8 cellular contexts compared by ENCODE assay signal in genomic region chr12:50283924-50284236, GRCh38.
A peak's percentile ranks its signal among the peaks of the same experiment; 100 is the strongest.
DNase-seq lines count a peak whose midpoint lies in the region; ATAC-seq lines count a peak whose summit lies in the region.

No MANE protein-coding gene starts in this region.

- H3K4me1 ChIP-seq in ES-I3 (ENCODE audit: insufficient read depth, low read length) (no peaks in the 10 kb centered on the region; the same call in 1 of the 2 replicates), adipocyte (ENCODE audit: control insufficient read depth, insufficient read depth, low read length) (peaks cover 16% of the 10 kb centered on the region), iPS-18a (ENCODE audit: control insufficient read depth, low read depth, low read length) (peaks cover 4% of the 10 kb centered on the region)

- ATAC-seq in HG02884 (IDR thresholded peaks at IDR 0.05; ENCODE audit: unreplicated experiment) = peak; percentile 19

- H3K9me3 ChIP-seq in ES-I3 (ENCODE audit: control insufficient read depth, insufficient read depth, low read length) = no peaks in the 10 kb centered on the region
- no peaks in the 10 kb centered on the region for H3K9me3 ChIP-seq in adipocyte (ENCODE audit: control insufficient read depth, low read length)
- H3K9me3 ChIP-seq in iPS-18a (ENCODE audit: control insufficient read depth, low read depth, low read length) = no peaks in the 10 kb centered on the region

- H3K27ac ChIP-seq in iPS-18a (ENCODE audit: low read length) = no peak overlapping the region

- peak overlapping the region; percentile 95 for H3K4me3 ChIP-seq in adipocyte (ENCODE audit: low read length)
- H3K4me3 ChIP-seq in iPS-18a (ENCODE audit: low read length) = peak overlapping the region; percentile 66

- DNase-seq in adipocyte (ENCODE audit: low read depth) (peak; percentile 41), NCI-H2196 treated with DMSO at 0.1 percent for 48 hours (lab: John Stamatoyannopoulos, UW; ENCODE audit: unreplicated experiment) (no peak), NAMALWA (ENCODE audit: low spot score) (no peak), SHP77 (lab: John Stamatoyannopoulos, UW) (no peak)
- peak; percentile 31 for DNase-seq in stimulated activated CD8-positive, alpha-beta memory T cell treated with anti-CD3 and anti-CD28 coated beads, Interleukin-4, amount 100 ng/mL, for 48 hours

- H3K9ac ChIP-seq in ES-I3 (ENCODE audit: low read depth, low read length) (peak overlapping the region; percentile 78), adipocyte (ENCODE audit: low read length) (peak overlapping the region; percentile 93), iPS-18a (ENCODE audit: low read length) (peak overlapping the region; percentile 15)

- H3K36me3 ChIP-seq in ES-I3 (ENCODE audit: insufficient read depth, low read length) (no peaks in the 10 kb centered on the region), adipocyte (ENCODE audit: control insufficient read depth, insufficient read depth, low read length, severe bottlenecking) (no peaks in the 10 kb centered on the region), iPS-18a (ENCODE audit: control insufficient read depth, low read depth, low read length) (no peaks in the 10 kb centered on the region)

- H3K27me3 ChIP-seq in adipocyte (replicated peaks; ENCODE audit: control insufficient read depth, insufficient read depth, low read length) (no peaks in the 10 kb centered on the region), iPS-18a (ENCODE audit: control insufficient read depth, insufficient read depth, low read length) (peaks cover 23% of the 10 kb centered on the region)

Comparison
In these comparisons a context has a peak if more than half of its experiments do, and no peak if none do; other contexts are left out.
1. H3K9ac ChIP-seq: peak in every context shown above with its lines; median percentile 93 in adipocyte; 78 in ES-I3; 15 in iPS-18a.
2. DNase-seq: peak in adipocyte (single experiment) and stimulated activated CD8-positive, alpha-beta memory T cell treated with anti-CD3 and anti-CD28 coated beads, Interleukin-4, amount 100 ng/mL, for 48 hours (single experiment); none in NCI-H2196 treated with DMSO at 0.1 percent for 48 hours (single experiment), NAMALWA (single experiment) and SHP77 (0 of 2).